ENCODE assay signal across 10 cellular contexts in the genomic region with DNA sequence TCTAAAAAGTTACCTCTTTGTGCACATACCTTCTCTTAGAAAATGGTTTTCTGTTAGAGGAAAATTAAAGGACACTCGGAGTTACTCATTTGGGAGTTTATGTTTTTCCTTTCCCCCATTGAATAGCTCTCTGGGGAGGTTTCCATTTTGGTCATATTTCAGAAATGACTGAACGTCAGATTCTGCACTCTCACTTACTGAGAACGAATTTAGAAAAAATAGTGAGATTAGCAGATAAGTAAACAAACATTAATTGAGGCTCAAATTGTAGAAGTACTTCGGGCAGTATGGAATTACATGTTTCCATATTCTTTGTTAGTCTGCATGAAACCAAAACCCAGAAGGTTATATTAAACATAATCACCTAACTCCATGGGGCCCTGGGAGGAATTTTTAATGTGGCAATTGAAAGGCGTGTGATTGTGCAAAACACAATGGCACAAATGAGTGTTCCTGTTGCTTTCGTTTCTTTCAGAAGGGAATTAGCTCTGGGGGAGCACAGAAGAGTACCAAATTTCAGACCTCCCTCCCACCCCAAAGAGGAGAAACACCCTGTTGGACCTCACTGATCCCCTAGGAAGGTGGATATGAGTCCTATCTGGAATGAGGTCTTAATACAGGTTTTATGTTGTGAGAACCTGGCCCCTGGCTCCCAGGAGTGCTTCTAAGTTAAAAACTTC.
A peak's percentile ranks its signal among the peaks of the same experiment; 100 is the strongest.
DNase-seq lines count a peak whose midpoint lies in the region; ATAC-seq lines count a peak whose summit lies in the region.
"Had no signal": no experiment of that assay in that cellular context is flagged by ENCODE, and none has a peak within 500 bp of the region (broad histone marks: within the 10 kb centered on the region; RNA-seq: fewer than 3 reads in every experiment).

No MANE protein-coding gene starts in this region.

- ATAC-seq in GM18499 (IDR thresholded peaks at IDR 0.05; ENCODE audit: insufficient read depth, unreplicated experiment) (peak; percentile 29), GM21381 (IDR thresholded peaks at IDR 0.05; ENCODE audit: unreplicated experiment) (peak; percentile 29), HG03196 (IDR thresholded peaks at IDR 0.05; ENCODE audit: unreplicated experiment) (peak; percentile 35)
- ATAC-seq: left colon had no signal

- intact Hi-C loops in activated CD4-positive, alpha-beta memory T cell treated with anti-CD3 and anti-CD28 coated beads for 36 hours (cut with micrococcal nuclease), result loop anchor here (2.0 to 5.0 kb wide), 5 partner anchors 45 to 211 kb away; partner anchors contain the start of gene BCL2
- intact Hi-C loops in head of caudate nucleus (cut with DNase I), result no loop called here

- H3K9me3 Mint-ChIP-seq in activated CD4-positive, alpha-beta memory T cell treated with anti-CD3 and anti-CD28 coated beads for 36 hours, result peaks cover 9% of the 10 kb centered on the region

- peak overlapping the region; percentile 56 for H3K4me3 Mint-ChIP-seq in activated CD4-positive, alpha-beta memory T cell treated with anti-CD3 and anti-CD28 coated beads for 36 hours

- H3K36me3 Mint-ChIP-seq in activated CD4-positive, alpha-beta memory T cell treated with anti-CD3 and anti-CD28 coated beads for 36 hours, result peaks cover 2% of the 10 kb centered on the region

- peak overlapping the region; percentile 52 for H3K27ac Mint-ChIP-seq in activated CD4-positive, alpha-beta memory T cell treated with anti-CD3 and anti-CD28 coated beads for 36 hours

- no peaks in the 10 kb centered on the region for H3K27me3 Mint-ChIP-seq in activated CD4-positive, alpha-beta memory T cell treated with anti-CD3 and anti-CD28 coated beads for 36 hours

- POLR2A ChIA-PET in activated CD4-positive, alpha-beta memory T cell treated with anti-CD3 and anti-CD28 coated beads for 36 hours (lab: Charles Lee), result interaction anchor here (1.0 to 1.8 kb wide), 3 partner anchors 45 to 211 kb away, joined by 4 to 7 read pairs (median 5); no protein-coding TSS in a partner anchor

- CTCF ChIA-PET in activated CD4-positive, alpha-beta memory T cell treated with anti-CD3 and anti-CD28 coated beads for 36 hours (lab: Charles Lee), result interaction anchor here (1.1 to 2.3 kb wide), 4 partner anchors 9 to 211 kb away, joined by 3 to 7 read pairs (median 4); no protein-coding TSS in a partner anchor

- H3K4me1 Mint-ChIP-seq in activated CD4-positive, alpha-beta memory T cell treated with anti-CD3 and anti-CD28 coated beads for 36 hours (ENCODE audit: low read depth), result peaks cover 26% of the 10 kb centered on the region

- DNase-seq in activated CD4-positive, alpha-beta memory T cell treated with anti-CD3 and anti-CD28 coated beads for 36 hours, result no peak
- DNase-seq in head of caudate nucleus (no peak), HCEC 1CT (no peak), putamen (ENCODE audit: low spot score) (no peak), NCI-H187 treated with DMSO at 0.1 percent for 48 hours (lab: John Stamatoyannopoulos, UW) (no peak)
- DNase-seq: left colon, Right ventricle myocardium superior had no signal
